14 cellular contexts compared by ENCODE assay signal in the genomic region with DNA sequence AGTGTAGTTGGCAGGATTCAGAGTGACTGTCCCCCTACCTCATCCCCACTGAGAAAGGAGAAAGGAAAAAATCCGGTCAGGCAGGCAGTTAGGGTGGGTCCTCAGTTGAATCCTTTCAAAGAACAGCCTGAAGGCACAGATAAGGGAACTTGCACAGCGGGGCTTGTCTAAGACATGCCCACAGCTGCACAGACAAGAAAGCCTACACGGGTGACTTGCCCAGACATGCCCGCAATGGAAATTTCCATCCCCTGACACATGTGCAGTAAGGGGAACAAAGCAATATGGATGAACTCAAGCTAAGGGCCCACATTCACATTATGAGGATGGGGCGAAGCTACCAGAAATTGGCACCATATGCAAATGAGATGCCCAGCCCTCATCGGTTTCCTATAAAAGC.
A peak's percentile ranks its signal among the peaks of the same experiment; 100 is the strongest.
DNase-seq lines count a peak whose midpoint lies in the region; ATAC-seq and TF ChIP-seq lines count a peak whose summit lies in the region.
"Had no signal": no experiment of that assay in that cellular context is flagged by ENCODE, and none has a peak within 500 bp of the region (broad histone marks: within the 10 kb centered on the region; RNA-seq: fewer than 3 reads in every experiment).

No MANE protein-coding gene starts in this region.

- H3K36me3 ChIP-seq in OCI-LY3 (replicated peaks; ENCODE audit: low read depth, low read length) (peaks cover 11% of the 10 kb centered on the region), ascending aorta (no peaks in the 10 kb centered on the region), colonic mucosa (no peaks in the 10 kb centered on the region)

- ATAC-seq in stimulated activated naive CD8-positive, alpha-beta T cell treated with anti-CD3 and anti-CD28 coated beads, Interleukin-15, amount 100 ng/mL, for 72 hours: no peak
- no peak for ATAC-seq in stimulated activated naive CD8-positive, alpha-beta T cell treated with anti-CD3 and anti-CD28 coated beads, Interleukin-15, Interleukin-2, amounts not matched to agents 100 U/mL and 50 U/mL, for 24 hours
- no peak for ATAC-seq in GM18505 (IDR thresholded peaks at IDR 0.05; ENCODE audit: unreplicated experiment)
- ATAC-seq in GM18517 (IDR thresholded peaks at IDR 0.05; ENCODE audit: unreplicated experiment): no peak
- ATAC-seq: naive thymus-derived CD4-positive, alpha-beta T cell; T-helper 17 cell had no signal

- peaks cover 10% of the 10 kb centered on the region; the same call in 1 of the 2 replicates for H3K9me3 ChIP-seq in OCI-LY3 (ENCODE audit: insufficient read depth, low read length)
- no peaks in the 10 kb centered on the region for H3K9me3 ChIP-seq in ascending aorta
- no peaks in the 10 kb centered on the region for H3K9me3 ChIP-seq in colonic mucosa

- no peak overlapping the region for H3K4me2 ChIP-seq in OCI-LY3 (ENCODE audit: low read length)

- TF ChIP-seq CTCF in OCI-LY3 (IDR thresholded peaks at IDR 0.05; ENCODE audit: low read depth, low read length) (no peak), ascending aorta (IDR thresholded peaks at IDR 0.05) (no peak), colonic mucosa (IDR thresholded peaks at IDR 0.05) (no peak)

- peaks cover 27% of the 10 kb centered on the region for H3K27me3 Mint-ChIP-seq in stimulated activated naive CD8-positive, alpha-beta T cell treated with anti-CD3 and anti-CD28 coated beads, Interleukin-15, amount 100 ng/mL, for 72 hours

- TF ChIP-seq POLR2A in GM18505 (IDR thresholded peaks at IDR 0.05; ENCODE audit: borderline replicate concordance, extremely low read depth, insufficient read depth, insufficient read length): no peak

- no peak overlapping the region for H3K9ac ChIP-seq in OCI-LY3 (ENCODE audit: low read length)
- no peak overlapping the region for H3K9ac ChIP-seq in colonic mucosa (ENCODE audit: low read depth in 2 of 2, low read length in 2 of 2)

- no peaks in the 10 kb centered on the region for H3K9me3 Mint-ChIP-seq in stimulated activated naive CD8-positive, alpha-beta T cell treated with anti-CD3 and anti-CD28 coated beads, Interleukin-15, amount 100 ng/mL, for 72 hours

- peak overlapping the region; percentile 38; the same call in 1 of the 2 replicates for H3K27ac ChIP-seq in OCI-LY3 (ENCODE audit: low read length)
- H3K27ac ChIP-seq in epithelial cell of prostate: peak overlapping the region; percentile 64
- H3K27ac ChIP-seq in ascending aorta: no peak overlapping the region
- H3K27ac ChIP-seq in colonic mucosa: no peak overlapping the region

- no peaks in the 10 kb centered on the region for H3K4me1 Mint-ChIP-seq in stimulated activated naive CD8-positive, alpha-beta T cell treated with anti-CD3 and anti-CD28 coated beads, Interleukin-15, amount 100 ng/mL, for 72 hours
- H3K4me1 Mint-ChIP-seq: T-helper 17 cell had no signal

- H3K27me3 ChIP-seq in OCI-LY3 (ENCODE audit: low read depth, low read length) (peaks cover 5% of the 10 kb centered on the region), ascending aorta (no peaks in the 10 kb centered on the region), colonic mucosa (no peaks in the 10 kb centered on the region)

- DNase-seq in stimulated activated naive CD8-positive, alpha-beta T cell treated with anti-CD3 and anti-CD28 coated beads, Interleukin-15, amount 100 ng/mL, for 72 hours: no peak
- DNase-seq in stimulated activated naive CD8-positive, alpha-beta T cell treated with anti-CD3 and anti-CD28 coated beads, Interleukin-15, Interleukin-2, amounts not matched to agents 100 U/mL and 50 U/mL, for 24 hours: no peak
- DNase-seq in epithelial cell of prostate (ENCODE audit: low read depth, low spot score): peak; percentile 36
- no peak for DNase-seq in ascending aorta (ENCODE audit: low spot score in 2 of 2)
- DNase-seq in colonic mucosa: no peak
- DNase-seq: anterior cingulate cortex; naive thymus-derived CD4-positive, alpha-beta T cell; NCI-H1048; NK-92 treated with Interleukin-12 subunit alpha and Interleukin-12 subunit beta, amount 100 ng/mL, for 24 hours; T-helper 17 cell had no signal

- H4K20me1 ChIP-seq in OCI-LY3 (ENCODE audit: insufficient read depth, low read length): no peaks in the 10 kb centered on the region

- intact Hi-C loops in ascending aorta (cut with DNase I) (no loop called here), colonic mucosa (cut with DNase I) (no loop called here)

- H3K79me2 ChIP-seq in OCI-LY3 (ENCODE audit: low read length): no peaks in the 10 kb centered on the region

- no peak overlapping the region for H3K4me3 Mint-ChIP-seq in stimulated activated naive CD8-positive, alpha-beta T cell treated with anti-CD3 and anti-CD28 coated beads, Interleukin-15, amount 100 ng/mL, for 72 hours
- H3K4me3 Mint-ChIP-seq: CD4-positive, CD25-positive, alpha-beta regulatory T cell; naive thymus-derived CD4-positive, alpha-beta T cell; T-helper 17 cell had no signal

- no peak overlapping the region for H3K4me3 ChIP-seq in OCI-LY3 (ENCODE audit: low read length)
- H3K4me3 ChIP-seq in ascending aorta: no peak overlapping the region
- H3K4me3 ChIP-seq in colonic mucosa: no peak overlapping the region

- peak overlapping the region; percentile 12 to 86 for H3K27ac Mint-ChIP-seq in stimulated activated naive CD8-positive, alpha-beta T cell treated with anti-CD3 and anti-CD28 coated beads, Interleukin-15, amount 100 ng/mL, for 72 hours
- H3K27ac Mint-ChIP-seq: CD4-positive, CD25-positive, alpha-beta regulatory T cell; naive thymus-derived CD4-positive, alpha-beta T cell; T-helper 17 cell had no signal

- no peak overlapping the region for H2AFZ ChIP-seq in OCI-LY3 (ENCODE audit: low read depth, low read length)

- H3K4me1 ChIP-seq in OCI-LY3 (ENCODE audit: low read length): peaks cover 7% of the 10 kb centered on the region; the same call in 1 of the 2 replicates
- H3K4me1 ChIP-seq in ascending aorta: no peaks in the 10 kb centered on the region
- H3K4me1 ChIP-seq in colonic mucosa: no peaks in the 10 kb centered on the region

Comparison
In these comparisons a context has a peak if more than half of its experiments do, and no peak if none do; other contexts are left out.
1. H3K27ac ChIP-seq: peak in OCI-LY3 (single experiment) and epithelial cell of prostate (single experiment); none in ascending aorta (0 of 2) and colonic mucosa (single experiment).